Comparison of ENCODE assay signal across 9 cellular contexts in the genomic region with DNA sequence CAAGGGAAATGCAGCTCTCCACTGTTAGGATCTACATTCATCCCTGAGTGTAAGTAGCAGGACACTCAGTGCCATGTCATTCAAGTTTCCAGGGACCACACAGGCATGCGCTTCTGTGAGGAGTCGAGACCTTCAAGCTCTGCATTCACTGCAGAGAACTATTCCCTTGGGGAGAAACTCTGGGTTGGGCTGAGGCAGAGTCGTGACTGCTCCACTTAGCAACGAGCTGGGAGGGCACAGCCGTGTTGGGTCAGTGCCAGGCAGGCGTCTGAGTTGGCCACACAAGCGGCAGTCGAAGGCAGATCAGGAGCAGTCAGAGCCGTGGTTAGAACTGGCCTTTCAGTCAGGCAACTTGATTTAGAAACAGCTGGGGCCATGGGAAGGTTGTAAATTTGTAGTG. TPM values are rescaled to one million over a fixed set of nuclear protein-coding genes. Genes with fewer than 3 reads are reported as not detected.
A peak's percentile ranks its signal among the peaks of the same experiment; 100 is the strongest.
DNase-seq lines count a peak whose midpoint lies in the region; ATAC-seq lines count a peak whose summit lies in the region.
"Had no signal": no experiment of that assay in that cellular context is flagged by ENCODE, and none has a peak within 500 bp of the region (broad histone marks: within the 10 kb centered on the region; RNA-seq: fewer than 3 reads in every experiment).

No MANE protein-coding gene starts in this region.

- H3K27me3 Mint-ChIP-seq in activated CD4-positive, alpha-beta memory T cell treated with anti-CD3 and anti-CD28 coated beads, Interleukin-2, amount 10 ng/mL, durations not matched to agents 7 days and 5 days = peaks cover 3% of the 10 kb centered on the region

- POLR2A ChIA-PET in activated CD4-positive, alpha-beta memory T cell treated with anti-CD3 and anti-CD28 coated beads, Interleukin-2, amount 10 ng/mL, durations not matched to agents 7 days and 5 days (lab: Charles Lee) = no interaction called here

- no peak overlapping the region for H3K4me3 ChIP-seq in skeletal muscle satellite cell (ENCODE audit: low read length)

- H3K27ac Mint-ChIP-seq in activated naive CD4-positive, alpha-beta T cell treated with anti-CD3 and anti-CD28 coated beads, Interleukin-2, amount 50 U/mL, for 72 hours = no peak overlapping the region
- no peak overlapping the region for H3K27ac Mint-ChIP-seq in activated CD4-positive, alpha-beta memory T cell treated with anti-CD3 and anti-CD28 coated beads, Interleukin-2, amount 10 ng/mL, durations not matched to agents 7 days and 5 days

- peaks cover 0 to 12% of the 10 kb centered on the region in 2 donors for H3K9me3 Mint-ChIP-seq in activated naive CD4-positive, alpha-beta T cell treated with anti-CD3 and anti-CD28 coated beads, Interleukin-2, amount 50 U/mL, for 72 hours
- H3K9me3 Mint-ChIP-seq in activated CD4-positive, alpha-beta memory T cell treated with anti-CD3 and anti-CD28 coated beads, Interleukin-2, amount 10 ng/mL, durations not matched to agents 7 days and 5 days = no peaks in the 10 kb centered on the region

- peaks cover 4% of the 10 kb centered on the region for H3K4me1 Mint-ChIP-seq in activated CD4-positive, alpha-beta memory T cell treated with anti-CD3 and anti-CD28 coated beads, Interleukin-2, amount 10 ng/mL, durations not matched to agents 7 days and 5 days

- H3K4me1 ChIP-seq in skeletal muscle satellite cell (ENCODE audit: control insufficient read depth, insufficient read depth, low read length) = peaks cover 12% of the 10 kb centered on the region

- CTCF ChIA-PET in activated CD4-positive, alpha-beta memory T cell treated with anti-CD3 and anti-CD28 coated beads, Interleukin-2, amount 10 ng/mL, durations not matched to agents 7 days and 5 days (lab: Charles Lee) = interaction anchor here (1.2 to 1.6 kb wide), 2 partner anchors 9 to 12 kb away, joined by 4 to 5 read pairs; no protein-coding TSS in a partner anchor

- no peaks in the 10 kb centered on the region for H3K9me3 ChIP-seq in skeletal muscle satellite cell (replicated peaks; ENCODE audit: low read length)

- H3K36me3 Mint-ChIP-seq in activated naive CD4-positive, alpha-beta T cell treated with anti-CD3 and anti-CD28 coated beads, Interleukin-2, amount 50 U/mL, for 72 hours = peaks cover 6 to 20% of the 10 kb centered on the region in 2 donors
- H3K36me3 Mint-ChIP-seq in activated CD4-positive, alpha-beta memory T cell treated with anti-CD3 and anti-CD28 coated beads, Interleukin-2, amount 10 ng/mL, durations not matched to agents 7 days and 5 days (ENCODE audit: low read depth) = no peaks in the 10 kb centered on the region

- DNase-seq in GM04503 (ENCODE audit: low read depth) (peak; percentile 50), astrocyte of the hippocampus (ENCODE audit: low read depth, low spot score) (peak; percentile 87), hypothalamus (lab: John Stamatoyannopoulos, UW) (peak in 46 of 51 donors; percentile 13 to 89 (median 75)), iPS-NIHi7 (ENCODE audit: extremely low spot score) (no peak)
- DNase-seq in activated naive CD4-positive, alpha-beta T cell treated with anti-CD3 and anti-CD28 coated beads, Interleukin-2, amount 50 U/mL, for 72 hours (ENCODE audit: low spot score in 2 of 2) = no peak
- DNase-seq in activated naive CD4-positive, alpha-beta T cell (lab: John Stamatoyannopoulos, UW) = no peak
- no peak for DNase-seq in activated CD4-positive, alpha-beta memory T cell treated with anti-CD3 and anti-CD28 coated beads, Interleukin-2, amount 10 ng/mL, durations not matched to agents 7 days and 5 days

- no peaks in the 10 kb centered on the region for H3K27me3 ChIP-seq in skeletal muscle satellite cell (ENCODE audit: control insufficient read depth, insufficient read depth, low read length)

- no peaks in the 10 kb centered on the region for H3K36me3 ChIP-seq in skeletal muscle satellite cell (ENCODE audit: insufficient read depth, low read length)

- H3K4me3 Mint-ChIP-seq in activated CD4-positive, alpha-beta memory T cell treated with anti-CD3 and anti-CD28 coated beads, Interleukin-2, amount 10 ng/mL, durations not matched to agents 7 days and 5 days = no peak overlapping the region

- H3K9ac ChIP-seq in skeletal muscle satellite cell (ENCODE audit: low read depth, low read length) = no peak overlapping the region

- no peak for ATAC-seq in activated naive CD4-positive, alpha-beta T cell treated with anti-CD3 and anti-CD28 coated beads, Interleukin-2, amount 50 U/mL, for 72 hours
- ATAC-seq: HCT116 had no signal

- peak overlapping the region; percentile 51 for H3K4me2 ChIP-seq in skeletal muscle satellite cell (ENCODE audit: low read length)

RNA-seq across cellular contexts. Expression of a gene that starts 14.7 kb away (rescaled TPM):
- not detected in 2 replicates for total RNA-seq in skeletal muscle satellite cell (2012; rRNA removed)
- total RNA-seq in activated naive CD4-positive, alpha-beta T cell treated with anti-CD3 and anti-CD28 coated beads, Interleukin-2, amount 50 U/mL, for 72 hours = not detected
- not detected for total RNA-seq in activated CD4-positive, alpha-beta memory T cell treated with anti-CD3 and anti-CD28 coated beads, Interleukin-2, amount 10 ng/mL, durations not matched to agents 7 days and 5 days

RNA-seq across cellular contexts. Expression of a gene that starts 26.1 kb away (rescaled TPM):
- under 0.01 and 0.87 TPM in 2 replicates for total RNA-seq in skeletal muscle satellite cell (2012; rRNA removed)
- total RNA-seq in activated naive CD4-positive, alpha-beta T cell treated with anti-CD3 and anti-CD28 coated beads, Interleukin-2, amount 50 U/mL, for 72 hours = under 1 TPM in 1 of 2 donors, not detected in 1; 0.16 TPM
- under 1 TPM; 0.30 to 0.48 TPM for total RNA-seq in activated CD4-positive, alpha-beta memory T cell treated with anti-CD3 and anti-CD28 coated beads, Interleukin-2, amount 10 ng/mL, durations not matched to agents 7 days and 5 days

RNA-seq across cellular contexts. Expression of a gene that starts 55.3 kb away (rescaled TPM):
- total RNA-seq in skeletal muscle satellite cell (2012; rRNA removed) = 26.2 and 34.0 TPM in 2 replicates
- total RNA-seq in activated naive CD4-positive, alpha-beta T cell treated with anti-CD3 and anti-CD28 coated beads, Interleukin-2, amount 50 U/mL, for 72 hours = 100 to 1,000 TPM in 1 of 2 donors, 10 to 100 TPM in 1; 86.7 to 128 TPM
- 100 to 1,000 TPM; 136 to 141 TPM for total RNA-seq in activated CD4-positive, alpha-beta memory T cell treated with anti-CD3 and anti-CD28 coated beads, Interleukin-2, amount 10 ng/mL, durations not matched to agents 7 days and 5 days

Comparison
In these comparisons a context has a peak if more than half of its experiments do, and no peak if none do; other contexts are left out.
1. DNase-seq: peak in GM04503 (single experiment), astrocyte of the hippocampus (single experiment) and hypothalamus (46 of 51); none in activated naive CD4-positive, alpha-beta T cell treated with anti-CD3 and anti-CD28 coated beads, Interleukin-2, amount 50 U/mL, for 72 hours (0 of 2), activated naive CD4-positive, alpha-beta T cell (0 of 4), activated CD4-positive, alpha-beta memory T cell treated with anti-CD3 and anti-CD28 coated beads, Interleukin-2, amount 10 ng/mL, durations not matched to agents 7 days and 5 days (single experiment) and iPS-NIHi7 (single experiment).